ENCODE assay signal across 9 cellular contexts in genomic region chr19:1252818-1253513, GRCh38. TPM values are rescaled to one million over a fixed set of nuclear protein-coding genes. Genes with fewer than 3 reads are reported as not detected.
DNase-seq lines count a peak whose midpoint lies in the region; ATAC-seq, FAIRE-seq and TF ChIP-seq lines count a peak whose summit lies in the region.
"Had no signal": no experiment of that assay in that cellular context is flagged by ENCODE, and none has a peak within 500 bp of the region (broad histone marks: within the 10 kb centered on the region; RNA-seq: fewer than 3 reads in every experiment).

No MANE protein-coding gene starts in this region.

- H3K79me2 ChIP-seq in GM12878 (ENCODE audit: control insufficient read depth, insufficient read depth, low read length), result peaks cover 56% of the 10 kb centered on the region

- no peak overlapping the region for H3K4me3 ChIP-seq in CD4-positive, CD25-positive, alpha-beta regulatory T cell (ENCODE audit: low read depth, low read length)
- H3K4me3 ChIP-seq in GM12878 (peak overlapping the region; percentile 91), skeletal muscle satellite cell (ENCODE audit: low read length) (peak overlapping the region; percentile 83)

- no peak for FAIRE-seq in GM12878 (lab: Jason Lieb, UNC)
- FAIRE-seq: TTC549 had no signal

- peaks cover 0 to 4% (median 0%) of the 10 kb centered on the region in 7 donors for H3K9me3 Mint-ChIP-seq in CD4-positive, CD25-positive, alpha-beta regulatory T cell
- no peaks in the 10 kb centered on the region for H3K9me3 Mint-ChIP-seq in T-helper 1 cell treated with Interleukin-12 subunit alpha and Interleukin-12 subunit beta and Interleukin-4 antibody, amounts not matched to agents 30 μg/mL and 1 μg/mL, for 36 hours

- peak; percentile 64 to 89 (median 67) for DNase-seq in CD4-positive, CD25-positive, alpha-beta regulatory T cell
- peak; percentile 77 for DNase-seq in KBM-7
- no peak for DNase-seq in GM12878 (ENCODE audit: low read depth, low spot score)
- peak; percentile 91 to 92 for DNase-seq in hippocampal formation (lab: John Stamatoyannopoulos, UW)

- no peaks in the 10 kb centered on the region for H3K9me3 ChIP-seq in CD4-positive, CD25-positive, alpha-beta regulatory T cell (ENCODE audit: control insufficient read depth in 2 of 2, low read length in 2 of 2)
- H3K9me3 ChIP-seq in GM12878 (replicated peaks; ENCODE audit: control insufficient read depth, insufficient read depth, low read length) (no peaks in the 10 kb centered on the region), skeletal muscle satellite cell (replicated peaks; ENCODE audit: low read length) (no peaks in the 10 kb centered on the region)

- WGBS in GM12878 (ENCODE audit: insufficient coverage, insufficient replicate concordance, low lambda C conversion rate, missing lambda C conversion rate), result 1% methylated on average over 12 of the region's 26 CpGs

- no peaks in the 10 kb centered on the region for H4K20me1 ChIP-seq in GM12878 (ENCODE audit: control insufficient read depth, insufficient read depth)

- SMC1A ChIA-PET in GM12878 (lab: Charles Lee; ENCODE audit: uncharacterized antibody, unreplicated experiment), result interaction anchor here (1.2 to 1.9 kb wide), 3 partner anchors 9 to 13 kb away, joined by 4 to 14 read pairs (median 6); no protein-coding TSS in a partner anchor

- no peak for TF ChIP-seq CTCF in GM12878 (IDR thresholded peaks at IDR 0.05 in 2 of 3, conservative IDR thresholded peaks at IDR 0.05 in 1 of 3; ENCODE audit: control insufficient read depth in 2 of 3, extremely low read depth in 1 of 3, insufficient read depth in 1 of 3, low read depth in 3 of 3, low read length in 3 of 3)

- TF ChIP-seq POLR2A in GM12878 (IDR thresholded peaks at IDR 0.05; ENCODE audit: low read depth, low read length), result no peak; the same call in none of the 2 replicates

- no peaks in the 10 kb centered on the region for H3K27me3 ChIP-seq in CD4-positive, CD25-positive, alpha-beta regulatory T cell (ENCODE audit: control insufficient read depth, insufficient read depth, low read length)
- no peaks in the 10 kb centered on the region for H3K27me3 ChIP-seq in GM12878 (replicated peaks in 1 of 2; ENCODE audit: control insufficient read depth in 2 of 2, insufficient read depth in 2 of 2, low read length in 1 of 2)
- H3K27me3 ChIP-seq in skeletal muscle satellite cell (ENCODE audit: control insufficient read depth, insufficient read depth, low read length), result no peaks in the 10 kb centered on the region

- no peak for TF ChIP-seq EP300 in GM12878 (IDR thresholded peaks at IDR 0.05; ENCODE audit: borderline replicate concordance in 1 of 2, control insufficient read depth in 1 of 2, low read depth in 2 of 2, low read length in 2 of 2)

- no peaks in the 10 kb centered on the region for H3K27me3 Mint-ChIP-seq in CD4-positive, CD25-positive, alpha-beta regulatory T cell
- H3K27me3 Mint-ChIP-seq in T-helper 1 cell treated with Interleukin-12 subunit alpha and Interleukin-12 subunit beta and Interleukin-4 antibody, amounts not matched to agents 30 μg/mL and 1 μg/mL, for 36 hours (ENCODE audit: low read depth), result no peaks in the 10 kb centered on the region

- CTCF ChIA-PET in GM12878 (lab: Yijun Ruan, JAX), result interaction anchor here (1.0 to 2.3 kb wide), 6 partner anchors 9 to 26 kb away, joined by 3 to 26 read pairs (median 8); partner anchors contain the start of gene CIRBP

- peak overlapping the region in 1 of 3 donors; percentile 73 for H3K27ac Mint-ChIP-seq in CD4-positive, CD25-positive, alpha-beta regulatory T cell
- peak overlapping the region; percentile 85 for H3K27ac Mint-ChIP-seq in T-helper 1 cell treated with Interleukin-12 subunit alpha and Interleukin-12 subunit beta and Interleukin-4 antibody, amounts not matched to agents 30 μg/mL and 1 μg/mL, for 36 hours

- in situ Hi-C loops in KBM-7 (cut with MboI; ENCODE audit: low pct_unique_long_range_greater_than_20kb, low sequenced_read_pairs) (no loop called here), GM12878 (cut with MboI) (no loop called here)

- H3K36me3 Mint-ChIP-seq in CD4-positive, CD25-positive, alpha-beta regulatory T cell, result no peaks in the 10 kb centered on the region
- H3K36me3 Mint-ChIP-seq in T-helper 1 cell treated with Interleukin-12 subunit alpha and Interleukin-12 subunit beta and Interleukin-4 antibody, amounts not matched to agents 30 μg/mL and 1 μg/mL, for 36 hours (ENCODE audit: low read depth), result peaks cover 32% of the 10 kb centered on the region

- peak overlapping the region; percentile 88 for H3K27ac ChIP-seq in CD4-positive, CD25-positive, alpha-beta regulatory T cell (ENCODE audit: insufficient read depth, low read length, poor library complexity, severe bottlenecking)
- peak overlapping the region; percentile 72 for H3K27ac ChIP-seq in GM12878 (ENCODE audit: control insufficient read depth, insufficient read depth)

- peaks cover 59% of the 10 kb centered on the region for H3K4me1 ChIP-seq in CD4-positive, CD25-positive, alpha-beta regulatory T cell (ENCODE audit: control insufficient read depth, insufficient read depth, low read length, poor library complexity, severe bottlenecking)
- peaks cover 13% of the 10 kb centered on the region for H3K4me1 ChIP-seq in GM12878 (ENCODE audit: control insufficient read depth, insufficient read depth, low read length)
- H3K4me1 ChIP-seq in skeletal muscle satellite cell (ENCODE audit: control insufficient read depth, insufficient read depth, low read length), result peaks cover 45% of the 10 kb centered on the region

- peak overlapping the region; percentile 72 to 96 (median 80) for H3K4me3 Mint-ChIP-seq in CD4-positive, CD25-positive, alpha-beta regulatory T cell
- H3K4me3 Mint-ChIP-seq in T-helper 1 cell treated with Interleukin-12 subunit alpha and Interleukin-12 subunit beta and Interleukin-4 antibody, amounts not matched to agents 30 μg/mL and 1 μg/mL, for 36 hours, result peak overlapping the region; percentile 77

- peaks cover 35% of the 10 kb centered on the region for H3K36me3 ChIP-seq in CD4-positive, CD25-positive, alpha-beta regulatory T cell (ENCODE audit: control insufficient read depth, insufficient read depth, low read length)
- H3K36me3 ChIP-seq in GM12878 (ENCODE audit: control insufficient read depth in 2 of 2, insufficient read depth in 2 of 2, low read length in 1 of 2) (peaks cover 14 to 29% of the 10 kb centered on the region in 2 experiments; a peak in 3 of 4 replicates), skeletal muscle satellite cell (ENCODE audit: insufficient read depth, low read length) (peaks cover 67% of the 10 kb centered on the region)

- BruUV-seq in GM12878 (replicated peaks; lab: Mats Ljungman, UMichigan), result no TSS peak

- intact Hi-C loops in GM12878 (cut with micrococcal nuclease; ENCODE audit: unreplicated experiment), result no loop called here

- H3K4me2 ChIP-seq in GM12878 (ENCODE audit: control insufficient read depth, insufficient read depth), result peak overlapping the region; percentile 53
- peak overlapping the region; percentile 98 for H3K4me2 ChIP-seq in skeletal muscle satellite cell (ENCODE audit: low read length)

- no peak for TF ChIP-seq RAD21 in GM12878 (IDR thresholded peaks at IDR 0.05; ENCODE audit: insufficient read depth, low read depth, low read length)

- RAD21 ChIA-PET in GM12878 (lab: Charles Lee; ENCODE audit: unreplicated experiment), result interaction anchor here (1.0 to 2.9 kb wide), 5 partner anchors 9 to 130 kb away, joined by 3 to 47 read pairs (median 7); partner anchors contain the start of gene CIRBP

- H3K4me1 Mint-ChIP-seq in CD4-positive, CD25-positive, alpha-beta regulatory T cell, result peaks cover 0 to 30% (median 7%) of the 10 kb centered on the region in 4 donors
- H3K4me1 Mint-ChIP-seq in T-helper 1 cell treated with Interleukin-12 subunit alpha and Interleukin-12 subunit beta and Interleukin-4 antibody, amounts not matched to agents 30 μg/mL and 1 μg/mL, for 36 hours (ENCODE audit: low read depth), result peaks cover 18% of the 10 kb centered on the region

- POLR2A ChIA-PET in GM12878 (lab: Charles Lee), result interaction anchor here (0.7 to 2.9 kb wide), 8 partner anchors 9 to 186 kb away, joined by 3 to 29 read pairs (median 11); partner anchors contain the start of genes ARHGAP45 and CIRBP

- H3K9ac ChIP-seq in GM12878 (ENCODE audit: control insufficient read depth, insufficient read depth, low read length) (peak overlapping the region; percentile 86), skeletal muscle satellite cell (ENCODE audit: low read depth, low read length) (peak overlapping the region; percentile 92)

- no peak overlapping the region for H2AFZ ChIP-seq in GM12878 (ENCODE audit: control insufficient read depth, low read depth, low read length)

- ATAC-seq in CD4-positive, CD25-positive, alpha-beta regulatory T cell (ENCODE audit: low read depth in 2 of 2), result peak; percentile 4 to 9
- peak; percentile 36 for ATAC-seq in GM12878
- ATAC-seq in HG03432 (IDR thresholded peaks at IDR 0.05; ENCODE audit: unreplicated experiment), result no peak
- no peak for ATAC-seq in GM21515 (IDR thresholded peaks at IDR 0.05; ENCODE audit: unreplicated experiment)

RNA-seq across cellular contexts. Expression of gene MIDN, which starts 4.6 kb away (rescaled TPM):
- 126 TPM for total RNA-seq in CD4-positive, CD25-positive, alpha-beta regulatory T cell
- 1 to 10 TPM; 1.4 to 3.4 (median 1.8) TPM for polyA plus RNA-seq in CD4-positive, CD25-positive, alpha-beta regulatory T cell
- 69.3 and 73.1 TPM in 2 replicates for total RNA-seq in GM12878 (2013; cell fraction: nucleolus; rRNA removed)
- 6.1 and 8.4 TPM in 2 replicates for total RNA-seq in GM12878 (2014; rRNA removed)
- 6.5 and 7.0 TPM in 2 replicates for total RNA-seq in GM12878 (2014; rRNA removed; fragmentation: Illumina TruSeq; extraction: Trizol)
- 51.5 and 52.3 TPM in 2 replicates for total RNA-seq in GM12878 (2021)
- polyA plus RNA-seq in GM12878 (2011; ENCODE audit: low read depth), result 6.0 TPM
- polyA plus RNA-seq in GM12878 (2011; rRNA removed), result 7.6 and 12.2 TPM in 2 replicates
- 24.2 and 29.5 TPM in 2 replicates for polyA plus RNA-seq in GM12878 (2011; cell fraction: cytosol; rRNA removed)
- polyA plus RNA-seq in GM12878 (2011; cell fraction: nucleus; rRNA removed), result 102 and 129 TPM in 2 replicates
- polyA plus RNA-seq in GM12878 (2012), result 26.6 and 35.6 TPM in 2 replicates
- polyA plus RNA-seq in GM12878 (2014; fragmentation: Illumina TruSeq; extraction: Trizol), result 4.2 and 7.9 TPM in 2 replicates
- under 1 TPM; 0.38 to 0.63 TPM for polyA plus RNA-seq in GM12878 (2014; fragmentation: Nextera tagmentation; extraction: Ambion mirVana)
- polyA plus RNA-seq in GM12878 (2014; rRNA removed), result 30.9 and 33.7 TPM in 2 replicates
- polyA plus RNA-seq in GM12878 (2016; fragmentation: Nextera tagmentation; extraction: Ambion mirVana), result 1 to 10 TPM; 2.3 TPM
- 2.3 and 11.8 TPM in 2 replicates for polyA minus RNA-seq in GM12878 (2011; rRNA and poly(A)+ RNA removed)
- polyA minus RNA-seq in GM12878 (2011; cell fraction: cytosol; rRNA and poly(A)+ RNA removed), result 21.7 and 23.8 TPM in 2 replicates
- polyA minus RNA-seq in GM12878 (2011; cell fraction: nucleus; rRNA and poly(A)+ RNA removed), result 29.9 and 46.6 TPM in 2 replicates
- 21.3 and 31.0 TPM in 2 replicates for total RNA-seq in skeletal muscle satellite cell (2012; rRNA removed)

RNA-seq across cellular contexts. Expression of gene ATP5F1D, which starts 11.4 kb away (rescaled TPM):
- 124 TPM for total RNA-seq in CD4-positive, CD25-positive, alpha-beta regulatory T cell
- 100 to 1,000 TPM; 208 to 236 (median 223) TPM for polyA plus RNA-seq in CD4-positive, CD25-positive, alpha-beta regulatory T cell
- 14.2 and 16.6 TPM in 2 replicates for total RNA-seq in GM12878 (2013; cell fraction: nucleolus; rRNA removed)
- total RNA-seq in GM12878 (2014; rRNA removed), result 45.8 and 52.5 TPM in 2 replicates
- 18.9 and 23.6 TPM in 2 replicates for total RNA-seq in GM12878 (2014; rRNA removed; fragmentation: Illumina TruSeq; extraction: Trizol)
- total RNA-seq in GM12878 (2021), result 304 and 305 TPM in 2 replicates
- polyA plus RNA-seq in GM12878 (2011; ENCODE audit: low read depth), result 34.8 TPM
- 18.5 and 46.6 TPM in 2 replicates for polyA plus RNA-seq in GM12878 (2011; rRNA removed)
- 109 and 189 TPM in 2 replicates for polyA plus RNA-seq in GM12878 (2011; cell fraction: cytosol; rRNA removed)
- 95.0 and 142 TPM in 2 replicates for polyA plus RNA-seq in GM12878 (2011; cell fraction: nucleus; rRNA removed)
- 163 and 185 TPM in 2 replicates for polyA plus RNA-seq in GM12878 (2012)
- polyA plus RNA-seq in GM12878 (2014; fragmentation: Illumina TruSeq; extraction: Trizol), result 1.4 and 12.8 TPM in 2 replicates
- 10 to 100 TPM in 1 of 2 experiments, 1 to 10 TPM in 1; 7.2 to 45.0 TPM for polyA plus RNA-seq in GM12878 (2014; fragmentation: Nextera tagmentation; extraction: Ambion mirVana)
- polyA plus RNA-seq in GM12878 (2014; rRNA removed), result 179 and 216 TPM in 2 replicates
- polyA plus RNA-seq in GM12878 (2016; fragmentation: Nextera tagmentation; extraction: Ambion mirVana), result 100 to 1,000 TPM; 355 to 357 TPM
- 38.4 and 79.7 TPM in 2 replicates for polyA minus RNA-seq in GM12878 (2011; rRNA and poly(A)+ RNA removed)
- polyA minus RNA-seq in GM12878 (2011; cell fraction: cytosol; rRNA and poly(A)+ RNA removed), result 73.8 and 96.8 TPM in 2 replicates
- polyA minus RNA-seq in GM12878 (2011; cell fraction: nucleus; rRNA and poly(A)+ RNA removed), result 21.4 and 39.0 TPM in 2 replicates
- total RNA-seq in skeletal muscle satellite cell (2012; rRNA removed), result 33.9 and 42.1 TPM in 2 replicates

RNA-seq across cellular contexts. Expression of gene CBARP, which starts 15.2 kb away (rescaled TPM):
- 0.12 TPM for total RNA-seq in CD4-positive, CD25-positive, alpha-beta regulatory T cell
- polyA plus RNA-seq in CD4-positive, CD25-positive, alpha-beta regulatory T cell, result not detected
- 1.2 and 1.3 TPM in 2 replicates for total RNA-seq in GM12878 (2013; cell fraction: nucleolus; rRNA removed)
- total RNA-seq in GM12878 (2014; rRNA removed), result 0.44 and 0.51 TPM in 2 replicates
- total RNA-seq in GM12878 (2014; rRNA removed; fragmentation: Illumina TruSeq; extraction: Trizol), result 0.05 and 0.09 TPM in 2 replicates
- 0.59 and 0.61 TPM in 2 replicates for total RNA-seq in GM12878 (2021)
- 0.12 TPM for polyA plus RNA-seq in GM12878 (2011; ENCODE audit: low read depth)
- polyA plus RNA-seq in GM12878 (2011; rRNA removed), result 0.03 and 0.04 TPM in 2 replicates
- 0.09 and 0.28 TPM in 2 replicates for polyA plus RNA-seq in GM12878 (2011; cell fraction: cytosol; rRNA removed)
- 2.0 and 2.3 TPM in 2 replicates for polyA plus RNA-seq in GM12878 (2011; cell fraction: nucleus; rRNA removed)
- 1.2 and 1.9 TPM in 2 replicates for polyA plus RNA-seq in GM12878 (2012)
- polyA plus RNA-seq in GM12878 (2014; fragmentation: Illumina TruSeq; extraction: Trizol), result 0.04 TPM in 1 of 2 replicates, not detected in the other
- not detected for polyA plus RNA-seq in GM12878 (2014; fragmentation: Nextera tagmentation; extraction: Ambion mirVana)
- 0.55 and 0.93 TPM in 2 replicates for polyA plus RNA-seq in GM12878 (2014; rRNA removed)
- under 1 TPM in 1 of 2 experiments, not detected in 1; 0.18 TPM for polyA plus RNA-seq in GM12878 (2016; fragmentation: Nextera tagmentation; extraction: Ambion mirVana)
- not detected in 2 replicates for polyA minus RNA-seq in GM12878 (2011; rRNA and poly(A)+ RNA removed)
- polyA minus RNA-seq in GM12878 (2011; cell fraction: cytosol; rRNA and poly(A)+ RNA removed), result 0.83 TPM in 1 of 2 replicates, not detected in the other
- 0.19 TPM in 1 of 2 replicates, not detected in the other for polyA minus RNA-seq in GM12878 (2011; cell fraction: nucleus; rRNA and poly(A)+ RNA removed)
- total RNA-seq in skeletal muscle satellite cell (2012; rRNA removed), result 3.3 and 4.8 TPM in 2 replicates

RNA-seq across cellular contexts. Expression of gene CIRBP, which starts 16.2 kb away (rescaled TPM):
- total RNA-seq in CD4-positive, CD25-positive, alpha-beta regulatory T cell, result 497 TPM
- polyA plus RNA-seq in CD4-positive, CD25-positive, alpha-beta regulatory T cell, result 100 to 1,000 TPM; 172 to 243 (median 210) TPM
- total RNA-seq in GM12878 (2013; cell fraction: nucleolus; rRNA removed), result 275 and 320 TPM in 2 replicates
- total RNA-seq in GM12878 (2014; rRNA removed) (216 and 225 TPM in 2 replicates), GM12878 (2014; rRNA removed; fragmentation: Illumina TruSeq; extraction: Trizol) (228 and 243 TPM in 2 replicates), GM12878 (2021) (264 and 284 TPM in 2 replicates)
- polyA plus RNA-seq in GM12878 (2011; ENCODE audit: low read depth), result 115 TPM
- polyA plus RNA-seq in GM12878 (2011; rRNA removed) (153 and 253 TPM in 2 replicates), GM12878 (2014; fragmentation: Illumina TruSeq; extraction: Trizol) (152 and 313 TPM in 2 replicates), GM12878 (2014; fragmentation: Nextera tagmentation; extraction: Ambion mirVana) (10 to 100 TPM; 27.6 to 52.4 TPM), GM12878 (2014; rRNA removed) (335 and 370 TPM in 2 replicates), GM12878 (2016; fragmentation: Nextera tagmentation; extraction: Ambion mirVana) (100 to 1,000 TPM; 162 to 166 TPM)
- polyA plus RNA-seq in GM12878 (2011; cell fraction: cytosol; rRNA removed), result 253 and 279 TPM in 2 replicates
- 892 and 1,145 TPM in 2 replicates for polyA plus RNA-seq in GM12878 (2011; cell fraction: nucleus; rRNA removed)
- polyA plus RNA-seq in GM12878 (2012), result 254 and 374 TPM in 2 replicates
- 50.8 and 65.0 TPM in 2 replicates for polyA minus RNA-seq in GM12878 (2011; rRNA and poly(A)+ RNA removed)
- polyA minus RNA-seq in GM12878 (2011; cell fraction: cytosol; rRNA and poly(A)+ RNA removed), result 44.4 and 56.1 TPM in 2 replicates
- 81.2 and 108 TPM in 2 replicates for polyA minus RNA-seq in GM12878 (2011; cell fraction: nucleus; rRNA and poly(A)+ RNA removed)
- 165 and 205 TPM in 2 replicates for total RNA-seq in skeletal muscle satellite cell (2012; rRNA removed)

RNA-seq across cellular contexts. Expression of gene FAM174C, which starts 22.4 kb away (rescaled TPM):
- total RNA-seq in CD4-positive, CD25-positive, alpha-beta regulatory T cell, result 44.2 TPM
- 10 to 100 TPM; 72.9 to 91.3 (median 88.4) TPM for polyA plus RNA-seq in CD4-positive, CD25-positive, alpha-beta regulatory T cell
- total RNA-seq in GM12878 (2013; cell fraction: nucleolus; rRNA removed), result 15.3 and 16.8 TPM in 2 replicates
- 52.8 and 57.6 TPM in 2 replicates for total RNA-seq in GM12878 (2014; rRNA removed)
- total RNA-seq in GM12878 (2014; rRNA removed; fragmentation: Illumina TruSeq; extraction: Trizol), result 15.4 and 18.8 TPM in 2 replicates
- 71.8 and 73.0 TPM in 2 replicates for total RNA-seq in GM12878 (2021)
- polyA plus RNA-seq in GM12878 (2011; ENCODE audit: low read depth), result 13.7 TPM
- polyA plus RNA-seq in GM12878 (2011; rRNA removed), result 14.8 and 29.6 TPM in 2 replicates
- polyA plus RNA-seq in GM12878 (2011; cell fraction: cytosol; rRNA removed), result 85.8 and 125 TPM in 2 replicates
- polyA plus RNA-seq in GM12878 (2011; cell fraction: nucleus; rRNA removed), result 64.1 and 89.0 TPM in 2 replicates
- polyA plus RNA-seq in GM12878 (2012), result 61.2 and 63.0 TPM in 2 replicates
- 1.1 and 8.1 TPM in 2 replicates for polyA plus RNA-seq in GM12878 (2014; fragmentation: Illumina TruSeq; extraction: Trizol)
- polyA plus RNA-seq in GM12878 (2014; fragmentation: Nextera tagmentation; extraction: Ambion mirVana), result 1 to 10 TPM in 1 of 2 experiments, under 1 TPM in 1; 0.89 to 6.9 TPM
- 94.6 and 104 TPM in 2 replicates for polyA plus RNA-seq in GM12878 (2014; rRNA removed)
- polyA plus RNA-seq in GM12878 (2016; fragmentation: Nextera tagmentation; extraction: Ambion mirVana), result 10 to 100 TPM; 72.0 to 79.9 TPM
- 10.3 and 34.2 TPM in 2 replicates for polyA minus RNA-seq in GM12878 (2011; rRNA and poly(A)+ RNA removed)
- 20.5 and 25.9 TPM in 2 replicates for polyA minus RNA-seq in GM12878 (2011; cell fraction: cytosol; rRNA and poly(A)+ RNA removed)
- 11.1 and 20.1 TPM in 2 replicates for polyA minus RNA-seq in GM12878 (2011; cell fraction: nucleus; rRNA and poly(A)+ RNA removed)
- total RNA-seq in skeletal muscle satellite cell (2012; rRNA removed), result 36.5 and 60.9 TPM in 2 replicates

Comparison
In these comparisons a context has a peak if more than half of its experiments do, and no peak if none do; other contexts are left out.
1. ATAC-seq: peak in CD4-positive, CD25-positive, alpha-beta regulatory T cell (2 of 2) and GM12878 (single experiment); none in HG03432 (single experiment) and GM21515 (single experiment).